In the genomic region with DNA sequence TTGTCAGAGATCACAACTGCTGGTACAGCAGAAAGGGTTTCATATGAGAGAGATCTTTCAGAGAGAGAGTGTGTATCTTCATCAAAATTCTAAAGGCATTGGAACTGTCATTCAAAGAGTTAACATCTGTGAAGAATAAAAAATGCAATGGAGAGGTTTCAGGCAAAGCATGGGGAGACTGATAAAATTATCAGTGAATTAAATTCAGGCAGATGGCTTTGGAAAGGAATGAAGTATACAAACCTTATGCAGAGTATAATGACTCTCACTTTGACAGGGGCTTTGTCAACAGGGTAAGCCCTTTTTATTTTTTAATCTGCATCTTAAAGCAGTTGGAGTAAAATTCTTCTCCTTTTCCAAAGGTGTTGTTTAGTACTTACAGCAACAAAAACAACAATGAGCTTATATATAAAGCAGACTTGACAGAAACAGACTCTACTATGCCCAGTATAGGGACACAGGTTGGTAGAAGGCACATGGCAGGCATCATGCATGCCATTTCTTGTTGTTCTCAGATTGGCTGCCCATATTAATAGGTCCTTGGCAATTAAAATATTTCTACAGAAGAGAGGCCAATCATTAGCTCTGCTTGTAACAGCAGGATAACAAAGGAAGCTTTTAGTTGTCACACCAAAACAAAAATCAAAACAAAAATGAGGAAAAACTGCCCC, we compare ENCODE assay signal across 1 cellular context.
TF ChIP-seq lines count a peak whose summit lies in the region.

No MANE protein-coding gene starts in this region.

TF ChIP-seq in GM23338, 12 proteins besides CTCF, POLR2A, EP300 and RAD21 (continued from another document):
- TF ChIP-seq, protein P1, sequence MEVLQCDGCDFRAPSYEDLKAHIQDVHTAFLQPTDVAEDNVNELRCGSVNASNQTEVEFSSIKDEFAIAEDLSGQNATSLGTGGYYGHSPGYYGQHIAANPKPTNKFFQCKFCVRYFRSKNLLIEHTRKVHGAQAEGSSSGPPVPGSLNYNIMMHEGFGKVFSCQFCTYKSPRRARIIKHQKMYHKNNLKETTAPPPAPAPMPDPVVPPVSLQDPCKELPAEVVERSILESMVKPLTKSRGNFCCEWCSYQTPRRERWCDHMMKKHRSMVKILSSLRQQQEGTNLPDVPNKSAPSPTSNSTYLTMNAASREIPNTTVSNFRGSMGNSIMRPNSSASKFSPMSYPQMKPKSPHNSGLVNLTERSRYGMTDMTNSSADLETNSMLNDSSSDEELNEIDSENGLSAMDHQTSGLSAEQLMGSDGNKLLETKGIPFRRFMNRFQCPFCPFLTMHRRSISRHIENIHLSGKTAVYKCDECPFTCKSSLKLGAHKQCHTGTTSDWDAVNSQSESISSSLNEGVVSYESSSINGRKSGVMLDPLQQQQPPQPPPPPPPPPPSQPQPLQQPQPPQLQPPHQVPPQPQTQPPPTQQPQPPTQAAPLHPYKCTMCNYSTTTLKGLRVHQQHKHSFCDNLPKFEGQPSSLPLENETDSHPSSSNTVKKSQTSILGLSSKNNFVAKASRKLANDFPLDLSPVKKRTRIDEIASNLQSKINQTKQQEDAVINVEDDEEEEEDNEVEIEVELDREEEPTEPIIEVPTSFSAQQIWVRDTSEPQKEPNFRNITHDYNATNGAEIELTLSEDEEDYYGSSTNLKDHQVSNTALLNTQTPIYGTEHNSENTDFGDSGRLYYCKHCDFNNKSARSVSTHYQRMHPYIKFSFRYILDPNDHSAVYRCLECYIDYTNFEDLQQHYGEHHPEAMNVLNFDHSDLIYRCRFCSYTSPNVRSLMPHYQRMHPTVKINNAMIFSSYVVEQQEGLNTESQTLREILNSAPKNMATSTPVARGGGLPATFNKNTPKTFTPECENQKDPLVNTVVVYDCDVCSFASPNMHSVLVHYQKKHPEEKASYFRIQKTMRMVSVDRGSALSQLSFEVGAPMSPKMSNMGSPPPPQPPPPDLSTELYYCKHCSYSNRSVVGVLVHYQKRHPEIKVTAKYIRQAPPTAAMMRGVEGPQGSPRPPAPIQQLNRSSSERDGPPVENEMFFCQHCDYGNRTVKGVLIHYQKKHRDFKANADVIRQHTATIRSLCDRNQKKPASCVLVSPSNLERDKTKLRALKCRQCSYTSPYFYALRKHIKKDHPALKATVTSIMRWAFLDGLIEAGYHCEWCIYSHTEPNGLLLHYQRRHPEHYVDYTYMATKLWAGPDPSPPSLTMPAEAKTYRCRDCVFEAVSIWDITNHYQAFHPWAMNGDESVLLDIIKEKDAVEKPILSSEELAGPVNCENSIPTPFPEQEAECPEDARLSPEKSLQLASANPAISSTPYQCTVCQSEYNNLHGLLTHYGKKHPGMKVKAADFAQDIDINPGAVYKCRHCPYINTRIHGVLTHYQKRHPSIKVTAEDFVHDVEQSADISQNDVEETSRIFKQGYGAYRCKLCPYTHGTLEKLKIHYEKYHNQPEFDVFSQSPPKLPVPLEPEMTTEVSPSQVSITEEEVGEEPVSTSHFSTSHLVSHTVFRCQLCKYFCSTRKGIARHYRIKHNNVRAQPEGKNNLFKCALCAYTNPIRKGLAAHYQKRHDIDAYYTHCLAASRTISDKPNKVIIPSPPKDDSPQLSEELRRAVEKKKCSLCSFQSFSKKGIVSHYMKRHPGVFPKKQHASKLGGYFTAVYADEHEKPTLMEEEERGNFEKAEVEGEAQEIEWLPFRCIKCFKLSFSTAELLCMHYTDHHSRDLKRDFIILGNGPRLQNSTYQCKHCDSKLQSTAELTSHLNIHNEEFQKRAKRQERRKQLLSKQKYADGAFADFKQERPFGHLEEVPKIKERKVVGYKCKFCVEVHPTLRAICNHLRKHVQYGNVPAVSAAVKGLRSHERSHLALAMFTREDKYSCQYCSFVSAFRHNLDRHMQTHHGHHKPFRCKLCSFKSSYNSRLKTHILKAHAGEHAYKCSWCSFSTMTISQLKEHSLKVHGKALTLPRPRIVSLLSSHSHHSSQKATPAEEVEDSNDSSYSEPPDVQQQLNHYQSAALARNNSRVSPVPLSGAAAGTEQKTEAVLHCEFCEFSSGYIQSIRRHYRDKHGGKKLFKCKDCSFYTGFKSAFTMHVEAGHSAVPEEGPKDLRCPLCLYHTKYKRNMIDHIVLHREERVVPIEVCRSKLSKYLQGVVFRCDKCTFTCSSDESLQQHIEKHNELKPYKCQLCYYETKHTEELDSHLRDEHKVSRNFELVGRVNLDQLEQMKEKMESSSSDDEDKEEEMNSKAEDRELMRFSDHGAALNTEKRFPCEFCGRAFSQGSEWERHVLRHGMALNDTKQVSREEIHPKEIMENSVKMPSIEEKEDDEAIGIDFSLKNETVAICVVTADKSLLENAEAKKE (CRISPR knock-in tag; IDR thresholded peaks at IDR 0.05) = no peak
